In genomic region chr15:79130535-79131130, GRCh38 we compare ENCODE assay signal across 1 cellular context.
TF ChIP-seq lines count a peak whose summit lies in the region.

No MANE protein-coding gene starts in this region.

TF ChIP-seq in H1, 55 proteins besides CTCF, POLR2A, EP300 and RAD21:
- TF ChIP-seq TEAD4 (IDR thresholded peaks at IDR 0.05; ENCODE audit: low read depth, low read length) (no peak), SAP30 (IDR thresholded peaks at IDR 0.05; ENCODE audit: insufficient read depth, insufficient replicate concordance, low read length) (no peak), RFX5 (IDR thresholded peaks at IDR 0.05; ENCODE audit: borderline replicate concordance, low read depth, low read length) (no peak), MAFK (IDR thresholded peaks at IDR 0.05; ENCODE audit: low read depth, low read length) (no peak), SP2 (IDR thresholded peaks at IDR 0.05; ENCODE audit: low read length) (no peak), ZNF274 (IDR thresholded peaks at IDR 0.05; ENCODE audit: borderline replicate concordance, extremely low read depth, low read length) (no peak), NRF1 (IDR thresholded peaks at IDR 0.05; ENCODE audit: low read depth, low read length) (no peak)
